18 cellular contexts compared by ENCODE assay signal in the genomic region with DNA sequence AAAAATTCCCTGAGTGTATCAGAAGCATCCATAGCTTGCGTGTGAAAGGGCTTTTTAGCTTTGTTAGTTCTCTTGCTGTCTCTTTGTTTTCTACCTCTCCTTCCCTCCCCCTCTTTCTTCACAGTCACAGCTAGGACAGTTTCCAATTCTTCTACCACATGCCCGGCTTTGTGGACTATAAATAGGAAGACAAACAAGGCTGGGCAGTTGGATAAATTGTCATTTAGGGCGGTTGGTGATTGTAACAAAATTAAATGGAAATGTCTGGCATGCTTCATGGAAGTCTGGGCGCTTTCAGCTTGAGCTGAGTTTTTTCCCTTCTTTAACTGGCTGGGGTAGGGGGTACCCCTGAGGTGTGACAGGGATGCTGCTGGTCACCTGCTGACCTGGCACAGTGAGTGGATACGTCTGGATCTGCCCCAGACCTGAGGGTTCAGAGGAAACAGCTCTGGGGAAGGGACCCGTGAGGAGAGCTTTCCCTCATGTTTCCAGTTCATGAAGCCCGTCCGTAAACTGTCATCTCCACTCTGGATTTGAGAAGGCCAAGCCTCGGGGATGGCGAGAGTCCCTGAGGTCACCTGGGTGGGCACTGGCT. TPM values are rescaled to one million over a fixed set of nuclear protein-coding genes. Genes with fewer than 3 reads are reported as not detected.
A peak's percentile ranks its signal among the peaks of the same experiment; 100 is the strongest.
DNase-seq lines count a peak whose midpoint lies in the region; ATAC-seq and TF ChIP-seq lines count a peak whose summit lies in the region.
"Had no signal": no experiment of that assay in that cellular context is flagged by ENCODE, and none has a peak within 500 bp of the region (broad histone marks: within the 10 kb centered on the region; RNA-seq: fewer than 3 reads in every experiment).

No MANE protein-coding gene starts in this region.

- H3K36me3 ChIP-seq in Panc1 (ENCODE audit: control insufficient read depth, insufficient read depth, low read length) (no peaks in the 10 kb centered on the region), osteoblast (ENCODE audit: insufficient read depth, low read length) (no peaks in the 10 kb centered on the region)
- H3K36me3 ChIP-seq: transverse colon had no signal

- H3K27ac Mint-ChIP-seq in glutamatergic neuron (ENCODE audit: unreplicated experiment), result no peak overlapping the region
- H3K27ac Mint-ChIP-seq: activated CD4-positive, alpha-beta T cell treated with anti-CD3 and anti-CD28 coated beads, Interleukin-2, amount 10 ng/mL, durations not matched to agents 7 days and 5 days; HFFc6 had no signal

- no peaks in the 10 kb centered on the region for H3K79me2 ChIP-seq in osteoblast (ENCODE audit: insufficient read depth, low read length)

- H3K27ac ChIP-seq in Panc1 (ENCODE audit: low read length) (peak overlapping the region; percentile 48), osteoblast (ENCODE audit: low read depth, low read length) (no peak overlapping the region)
- H3K27ac ChIP-seq: transverse colon had no signal

- no peaks in the 10 kb centered on the region for H3K27me3 Mint-ChIP-seq in glutamatergic neuron (ENCODE audit: unreplicated experiment)

- in situ Hi-C loops in Panc1 (cut with HindIII; ENCODE audit: low pct_unique_long_range_greater_than_20kb, low sequenced_read_pairs), result no loop called here

- POLR2A ChIA-PET in Panc1 (lab: Charles Lee), result no interaction called here

- no TSS peak for BruUV-seq in Panc1 (replicated peaks; lab: Mats Ljungman, UMichigan)

- H2AFZ ChIP-seq in osteoblast (ENCODE audit: low read length), result peak overlapping the region; percentile 59

- H3K4me3 ChIP-seq in Panc1 (ENCODE audit: low read depth in 2 of 2, low read length in 2 of 2) (no peak overlapping the region), osteoblast (ENCODE audit: insufficient read depth, low read length) (no peak overlapping the region)
- H3K4me3 ChIP-seq: transverse colon had no signal

- no peak overlapping the region for H3K4me2 ChIP-seq in osteoblast (ENCODE audit: insufficient read depth, low read length)

- TF ChIP-seq CTCF in Panc1 (IDR thresholded peaks at IDR 0.05), result no peak
- TF ChIP-seq CTCF in osteoblast (IDR thresholded peaks at IDR 0.05; ENCODE audit: extremely low read depth, low read depth, low read length), result no peak
- no peak for TF ChIP-seq CTCF in glutamatergic neuron (IDR thresholded peaks at IDR 0.05; ENCODE audit: partially characterized antibody, unreplicated experiment)

- H3K27me3 ChIP-seq in Panc1 (ENCODE audit: control insufficient read depth, insufficient read depth, low read length), result no peaks in the 10 kb centered on the region
- peaks cover 3% of the 10 kb centered on the region for H3K27me3 ChIP-seq in osteoblast (ENCODE audit: insufficient read depth, low read length)
- H3K27me3 ChIP-seq: transverse colon had no signal

- ATAC-seq in Panc1 (0 out of 2 replicates have a peak, but pooled peaks have one; percentile 7), Right ventricle myocardium superior (ENCODE audit: poor library complexity) (peak; percentile 87), GM18519 (IDR thresholded peaks at IDR 0.05; ENCODE audit: low FRiP score, unreplicated experiment) (no peak)

- no peaks in the 10 kb centered on the region for H4K20me1 ChIP-seq in osteoblast (ENCODE audit: insufficient read depth, low read length)

- H3K4me1 ChIP-seq in Panc1 (ENCODE audit: control insufficient read depth, insufficient read depth, low read length), result peaks cover 14% of the 10 kb centered on the region
- peaks cover 2% of the 10 kb centered on the region for H3K4me1 ChIP-seq in osteoblast (ENCODE audit: insufficient read depth, low read length)
- H3K4me1 ChIP-seq: transverse colon had no signal

- H3K36me3 Mint-ChIP-seq in glutamatergic neuron (ENCODE audit: unreplicated experiment), result no peaks in the 10 kb centered on the region

- no peak overlapping the region for H3K4me3 Mint-ChIP-seq in glutamatergic neuron (ENCODE audit: unreplicated experiment)
- H3K4me3 Mint-ChIP-seq: activated CD4-positive, alpha-beta T cell treated with anti-CD3 and anti-CD28 coated beads, Interleukin-2, amount 10 ng/mL, durations not matched to agents 7 days and 5 days; HFFc6; neural crest cell had no signal

- no peaks in the 10 kb centered on the region for H3K9me3 ChIP-seq in Panc1 (ENCODE audit: control insufficient read depth, insufficient read depth, low read depth, low read length)
- no peaks in the 10 kb centered on the region for H3K9me3 ChIP-seq in osteoblast (ENCODE audit: low read depth, low read length)
- H3K9me3 ChIP-seq: transverse colon had no signal

- no peaks in the 10 kb centered on the region for H3K4me1 Mint-ChIP-seq in glutamatergic neuron (ENCODE audit: low read depth, unreplicated experiment)
- H3K4me1 Mint-ChIP-seq: activated CD4-positive, alpha-beta T cell treated with anti-CD3 and anti-CD28 coated beads, Interleukin-2, amount 10 ng/mL, durations not matched to agents 7 days and 5 days had no signal

- DNase-seq in C1 segment of cervical spinal cord (lab: John Stamatoyannopoulos, UW), result peak in 11 of 14 donors; percentile 23 to 77 (median 44)
- DNase-seq in Panc1 (ENCODE audit: low read depth, low spot score), result no peak
- no peak for DNase-seq in Right ventricle myocardium superior
- DNase-seq in osteoblast (ENCODE audit: insufficient read length, low spot score, missing footprints), result no peak
- no peak for DNase-seq in activated CD4-positive, CD25-positive, alpha-beta regulatory T cell (lab: John Stamatoyannopoulos, UW)
- no peak for DNase-seq in glutamatergic neuron
- DNase-seq in 8988T, result no peak
- DNase-seq: activated CD4-positive, alpha-beta T cell treated with anti-CD3 and anti-CD28 coated beads, Interleukin-2, amount 10 ng/mL, durations not matched to agents 7 days and 5 days; activated T-cell treated with anti-CD3 and anti-CD28 coated beads, Interleukin-2, amount 50 U/mL, for 48 hours; DMS 273 treated with DMSO at 0.1 percent for 48 hours; effector CD4-positive, alpha-beta T cell; HFFc6; NCI-H226; transverse colon had no signal

- CTCF ChIA-PET in Panc1 (lab: Charles Lee), result interaction anchor here (0.6 to 1.4 kb wide), 4 partner anchors 35 to 60 kb away, joined by 3 to 13 read pairs (median 4); no protein-coding TSS in a partner anchor

- intact Hi-C loops in Panc1 (cut with micrococcal nuclease; ENCODE audit: unreplicated experiment), result loop anchor here (1.0 kb wide), 1 partner anchor 62 kb away; no protein-coding TSS in a partner anchor
- intact Hi-C loops in Right ventricle myocardium superior (cut with DNase I), result loop anchor here (2.0 kb wide), 1 partner anchor 61 kb away; no protein-coding TSS in a partner anchor

- peaks cover 2% of the 10 kb centered on the region for H3K9me3 Mint-ChIP-seq in glutamatergic neuron (ENCODE audit: unreplicated experiment)
- H3K9me3 Mint-ChIP-seq: activated CD4-positive, alpha-beta T cell treated with anti-CD3 and anti-CD28 coated beads, Interleukin-2, amount 10 ng/mL, durations not matched to agents 7 days and 5 days; HFFc6; neural crest cell had no signal

RNA-seq across cellular contexts. Expression of a gene that starts 29.0 kb away (rescaled TPM):
- total RNA-seq in Panc1 (2021; ENCODE audit: unreplicated experiment), result 68.3 TPM
- 70.5 TPM for polyA plus RNA-seq in Panc1 (2012; ENCODE audit: insufficient read length)
- 60.2 TPM for total RNA-seq in Right ventricle myocardium superior
- 57.2 and 60.7 TPM in 2 replicates for total RNA-seq in osteoblast
- 91.7 TPM for total RNA-seq in glutamatergic neuron (ENCODE audit: unreplicated experiment)

RNA-seq across cellular contexts. Expression of a gene that starts 34.7 kb away (rescaled TPM):
- 73.5 TPM for total RNA-seq in Panc1 (2021; ENCODE audit: unreplicated experiment)
- 66.4 TPM for polyA plus RNA-seq in Panc1 (2012; ENCODE audit: insufficient read length)
- 24.3 TPM for total RNA-seq in Right ventricle myocardium superior
- total RNA-seq in osteoblast, result 2.4 and 3.6 TPM in 2 replicates
- total RNA-seq in glutamatergic neuron (ENCODE audit: unreplicated experiment), result 0.71 TPM
- total RNA-seq: OCI-LY7 had no signal
- polyA plus RNA-seq: keratinocyte had no signal

Comparison
In these comparisons a context has a peak if more than half of its experiments do, and no peak if none do; other contexts are left out.
1. DNase-seq: peak in C1 segment of cervical spinal cord (11 of 14); none in Panc1 (single experiment), Right ventricle myocardium superior (single experiment), osteoblast (single experiment), activated CD4-positive, CD25-positive, alpha-beta regulatory T cell (0 of 4), glutamatergic neuron (single experiment) and 8988T (single experiment).